Comparison of ENCODE assay signal across 14 cellular contexts in genomic region chr17:59752446-59752845, GRCh38. TPM values are rescaled to one million over a fixed set of nuclear protein-coding genes. Genes with fewer than 3 reads are reported as not detected.
A peak's percentile ranks its signal among the peaks of the same experiment; 100 is the strongest.
DNase-seq lines count a peak whose midpoint lies in the region; ATAC-seq, FAIRE-seq and TF ChIP-seq lines count a peak whose summit lies in the region.
"Had no signal": no experiment of that assay in that cellular context is flagged by ENCODE, and none has a peak within 500 bp of the region (broad histone marks: within the 10 kb centered on the region; RNA-seq: fewer than 3 reads in every experiment).

No MANE protein-coding gene starts in this region.

- H3K36me3 ChIP-seq in CD4-positive, CD25-positive, alpha-beta regulatory T cell (ENCODE audit: control insufficient read depth, insufficient read depth, low read length), result no peaks in the 10 kb centered on the region
- H3K36me3 ChIP-seq in HepG2 (replicated peaks in 1 of 2; ENCODE audit: control insufficient read depth in 1 of 2, insufficient read depth in 2 of 2, low read length in 2 of 2) (peaks cover 0 to 5% of the 10 kb centered on the region in 2 experiments; a peak in 1 of 5 replicates), tibial artery (no peaks in the 10 kb centered on the region), neural progenitor cell (no peaks in the 10 kb centered on the region)

- BruUV-seq in HepG2 (replicated peaks; lab: Mats Ljungman, UMichigan), result no TSS peak

- no peak for TF ChIP-seq RAD21 in HepG2 (CRISPR knock-in tag; IDR thresholded peaks at IDR 0.05)

- POLR2A ChIA-PET in activated CD8-positive, alpha-beta T cell treated with anti-CD3 and anti-CD28 coated beads for 36 hours (lab: Charles Lee), result interaction anchor here (0.5 to 8.9 kb wide), 11 partner anchors 11 to 283 kb away, joined by 3 to 443 read pairs (median 5); partner anchors contain the start of genes PTRH2, TUBD1 and VMP1
- POLR2A ChIA-PET in HepG2 (lab: Yijun Ruan, JAX), result interaction anchor here (6.1 to 6.8 kb wide), 2 partner anchors 34 to 91 kb away, joined by 124 to 400 read pairs; no protein-coding TSS in a partner anchor

- H3K4me3 ChIP-seq in CD4-positive, CD25-positive, alpha-beta regulatory T cell (ENCODE audit: low read depth, low read length), result peak overlapping the region; percentile 63
- H3K4me3 ChIP-seq in HepG2 (replicated peaks in 1 of 3; ENCODE audit: insufficient read depth in 1 of 3, low read depth in 2 of 3, low read length in 3 of 3), result no peak overlapping the region
- H3K4me3 ChIP-seq in tibial artery, result no peak overlapping the region
- H3K4me3 ChIP-seq in neural progenitor cell, result no peak overlapping the region
- H3K4me3 ChIP-seq: suprapubic skin had no signal

- H3K27me3 Mint-ChIP-seq in CD4-positive, CD25-positive, alpha-beta regulatory T cell, result no peaks in the 10 kb centered on the region
- no peaks in the 10 kb centered on the region for H3K27me3 Mint-ChIP-seq in activated CD8-positive, alpha-beta T cell treated with anti-CD3 and anti-CD28 coated beads for 36 hours
- no peaks in the 10 kb centered on the region for H3K27me3 Mint-ChIP-seq in neural progenitor cell (ENCODE audit: insufficient read depth, low read depth)

- no peak overlapping the region for H3K4me2 ChIP-seq in HepG2 (ENCODE audit: low read depth, low read length)
- H3K4me2 ChIP-seq in neural progenitor cell, result no peak overlapping the region

- no peak for TF ChIP-seq POLR2A in HepG2 (IDR thresholded peaks at IDR 0.05; ENCODE audit: insufficient read depth in 1 of 2, low read depth in 2 of 2, low read length in 2 of 2)

- no peaks in the 10 kb centered on the region for H3F3A ChIP-seq in neural progenitor cell (ENCODE audit: low read depth)

- peaks cover 25 to 56% (median 39%) of the 10 kb centered on the region in 4 donors for H3K4me1 Mint-ChIP-seq in CD4-positive, CD25-positive, alpha-beta regulatory T cell
- H3K4me1 Mint-ChIP-seq in activated CD8-positive, alpha-beta T cell treated with anti-CD3 and anti-CD28 coated beads for 36 hours (ENCODE audit: low read depth), result peaks cover 53% of the 10 kb centered on the region
- H3K4me1 Mint-ChIP-seq in neural progenitor cell, result peaks cover 20% of the 10 kb centered on the region

- H3K27me3 ChIP-seq in CD4-positive, CD25-positive, alpha-beta regulatory T cell (ENCODE audit: control insufficient read depth, insufficient read depth, low read length), result no peaks in the 10 kb centered on the region
- H3K27me3 ChIP-seq in HepG2 (ENCODE audit: control insufficient read depth in 1 of 2, insufficient read depth in 2 of 2, low read length in 2 of 2), result no peaks in the 10 kb centered on the region
- H3K27me3 ChIP-seq in tibial artery, result no peaks in the 10 kb centered on the region
- no peaks in the 10 kb centered on the region for H3K27me3 ChIP-seq in neural progenitor cell
- H3K27me3 ChIP-seq: suprapubic skin had no signal

- CTCF ChIA-PET in activated CD8-positive, alpha-beta T cell treated with anti-CD3 and anti-CD28 coated beads for 36 hours (lab: Charles Lee), result interaction anchor here (0.8 to 5.6 kb wide), 16 partner anchors 10 to 435 kb away, joined by 3 to 108 read pairs (median 4); partner anchors contain the start of genes PTRH2 and VMP1
- CTCF ChIA-PET in HepG2 (lab: Yijun Ruan, JAX; ENCODE audit: low intra/inter-chr PET ratio, low total read pairs), result interaction anchor here (2.5 to 4.0 kb wide), 3 partner anchors 86 to 107 kb away, joined by 15 to 30 read pairs (median 24); no protein-coding TSS in a partner anchor

- H3K79me2 ChIP-seq in HepG2 (ENCODE audit: insufficient read depth, low read length), result peaks cover 6% of the 10 kb centered on the region
- H3K79me2 ChIP-seq in neural progenitor cell (ENCODE audit: low read depth), result no peaks in the 10 kb centered on the region

- peak overlapping the region in 2 of 4 donors; percentile 4 to 65 for H3K4me3 Mint-ChIP-seq in CD4-positive, CD25-positive, alpha-beta regulatory T cell
- H3K4me3 Mint-ChIP-seq in activated CD8-positive, alpha-beta T cell treated with anti-CD3 and anti-CD28 coated beads for 36 hours, result no peak overlapping the region
- no peak overlapping the region for H3K4me3 Mint-ChIP-seq in neural progenitor cell

- ATAC-seq in CD4-positive, CD25-positive, alpha-beta regulatory T cell (ENCODE audit: low read depth in 2 of 2), result no peak
- ATAC-seq in GM21723 (IDR thresholded peaks at IDR 0.05; ENCODE audit: unreplicated experiment) (peak; percentile 11), HepG2 (no peak)
- no peak for ATAC-seq in activated CD8-positive, alpha-beta T cell treated with anti-CD3 and anti-CD28 coated beads for 36 hours
- ATAC-seq: right cardiac atrium had no signal

- H3K4me1 ChIP-seq in CD4-positive, CD25-positive, alpha-beta regulatory T cell (ENCODE audit: control insufficient read depth, insufficient read depth, low read length, poor library complexity, severe bottlenecking), result peaks cover 35% of the 10 kb centered on the region
- H3K4me1 ChIP-seq in HepG2 (ENCODE audit: insufficient read depth, low read length) (peaks cover 72% of the 10 kb centered on the region), tibial artery (peaks cover 0 to 36% (median 11%) of the 10 kb centered on the region in 4 donors), neural progenitor cell (no peaks in the 10 kb centered on the region)

- intact Hi-C loops in activated CD8-positive, alpha-beta T cell treated with anti-CD3 and anti-CD28 coated beads for 36 hours (cut with micrococcal nuclease), result loop anchor here (2.0 to 5.0 kb wide), 2 partner anchors 34 to 95 kb away; no protein-coding TSS in a partner anchor
- intact Hi-C loops in HepG2 (cut with micrococcal nuclease; ENCODE audit: unreplicated experiment) (loop anchor here (5.0 kb wide), 1 partner anchor 285 kb away; no protein-coding TSS in a partner anchor), tibial artery (cut with DNase I; ENCODE audit: low total_unique reads) (loop anchor here (2.0 kb wide), 1 partner anchor 86 kb away; no protein-coding TSS in a partner anchor)

- H4K20me1 ChIP-seq in HepG2 (ENCODE audit: insufficient read depth, low read length) (no peaks in the 10 kb centered on the region), neural progenitor cell (ENCODE audit: low read depth) (no peaks in the 10 kb centered on the region)

- H3K9ac ChIP-seq in HepG2 (ENCODE audit: insufficient read depth, low read depth, low read length) (no peak overlapping the region), neural progenitor cell (no peak overlapping the region)

- FAIRE-seq in HepG2 (lab: Jason Lieb, UNC), result no peak

- TF ChIP-seq CTCF in activated CD8-positive, alpha-beta T cell treated with anti-CD3 and anti-CD28 coated beads for 36 hours (IDR thresholded peaks at IDR 0.05), result no peak
- TF ChIP-seq CTCF in HepG2 (CRISPR knock-in tag; IDR thresholded peaks at IDR 0.05) (no peak), tibial artery (IDR thresholded peaks at IDR 0.05) (no peak), neural progenitor cell (IDR thresholded peaks at IDR 0.05) (no peak)

- H3K9me3 Mint-ChIP-seq in CD4-positive, CD25-positive, alpha-beta regulatory T cell, result no peaks in the 10 kb centered on the region
- H3K9me3 Mint-ChIP-seq in activated CD8-positive, alpha-beta T cell treated with anti-CD3 and anti-CD28 coated beads for 36 hours, result no peaks in the 10 kb centered on the region
- H3K9me3 Mint-ChIP-seq in neural progenitor cell, result no peaks in the 10 kb centered on the region

- peak overlapping the region; percentile 77 for H3K27ac ChIP-seq in CD4-positive, CD25-positive, alpha-beta regulatory T cell (ENCODE audit: insufficient read depth, low read length, poor library complexity, severe bottlenecking)
- H3K27ac ChIP-seq in HepG2 (ENCODE audit: extremely low read length, insufficient read depth, low read length), result peak overlapping the region; percentile 34
- H3K27ac ChIP-seq in tibial artery, result no peak overlapping the region
- no peak overlapping the region for H3K27ac ChIP-seq in neural progenitor cell
- H3K27ac ChIP-seq: suprapubic skin had no signal

- H3K9me3 ChIP-seq in CD4-positive, CD25-positive, alpha-beta regulatory T cell (ENCODE audit: control insufficient read depth in 2 of 2, low read length in 2 of 2), result no peaks in the 10 kb centered on the region
- H3K9me3 ChIP-seq in HepG2 (ENCODE audit: low read length) (no peaks in the 10 kb centered on the region), tibial artery (no peaks in the 10 kb centered on the region), neural progenitor cell (ENCODE audit: low read depth) (no peaks in the 10 kb centered on the region)
- H3K9me3 ChIP-seq: suprapubic skin had no signal

- no peak for DNase-seq in CD4-positive, CD25-positive, alpha-beta regulatory T cell
- DNase-seq in activated CD8-positive, alpha-beta T cell treated with anti-CD3 and anti-CD28 coated beads for 36 hours, result no peak
- DNase-seq in HepG2 (ENCODE audit: low spot score) (no peak), tibial artery (no peak), neural progenitor cell (ENCODE audit: low spot score) (no peak), HuH-7 (ENCODE audit: low spot score) (no peak)
- DNase-seq: activated CD4-positive, alpha-beta T cell treated with anti-CD3 and anti-CD28 coated beads, Interleukin-2, amount 50 U/mL, for 4 hours; amniotic stem cell; foreskin melanocyte; Kasumi-1; NCI-H1930; right cardiac atrium had no signal

- peak overlapping the region; percentile 71 to 84 (median 78) for H3K27ac Mint-ChIP-seq in CD4-positive, CD25-positive, alpha-beta regulatory T cell
- peak overlapping the region; percentile 84 for H3K27ac Mint-ChIP-seq in activated CD8-positive, alpha-beta T cell treated with anti-CD3 and anti-CD28 coated beads for 36 hours
- H3K27ac Mint-ChIP-seq in neural progenitor cell, result no peak overlapping the region

- in situ Hi-C loops in HepG2 (cut with HindIII; ENCODE audit: extremely low pct_ligation_motif_present, low pct_unique_long_range_greater_than_20kb), result no loop called here

- no peak overlapping the region for H2AFZ ChIP-seq in HepG2 (ENCODE audit: low read length)
- no peak overlapping the region for H2AFZ ChIP-seq in neural progenitor cell (replicated peaks)

- peaks cover 10% of the 10 kb centered on the region for H3K36me3 Mint-ChIP-seq in CD4-positive, CD25-positive, alpha-beta regulatory T cell
- peaks cover 20% of the 10 kb centered on the region for H3K36me3 Mint-ChIP-seq in activated CD8-positive, alpha-beta T cell treated with anti-CD3 and anti-CD28 coated beads for 36 hours (ENCODE audit: low read depth)
- H3K36me3 Mint-ChIP-seq in neural progenitor cell, result no peaks in the 10 kb centered on the region

- TF ChIP-seq EP300 in HepG2 (IDR thresholded peaks at IDR 0.05; ENCODE audit: low read depth in 2 of 2, low read length in 2 of 2) (no peak), HepG2 (CRISPR knock-in tag; IDR thresholded peaks at IDR 0.05; ENCODE audit: borderline replicate concordance) (no peak)

RNA-seq across cellular contexts. Expression of gene VMP1, which starts 45.0 kb away (rescaled TPM):
- 238 TPM for total RNA-seq in CD4-positive, CD25-positive, alpha-beta regulatory T cell
- polyA plus RNA-seq in CD4-positive, CD25-positive, alpha-beta regulatory T cell, result 10 to 100 TPM; 50.3 to 84.2 (median 65.6) TPM
- 100 to 1,000 TPM; 239 to 248 TPM for total RNA-seq in activated CD8-positive, alpha-beta T cell treated with anti-CD3 and anti-CD28 coated beads for 36 hours
- total RNA-seq in HepG2 (2016; rRNA removed; fragmentation: Illumina TruSeq; extraction: Trizol), result 80.3 and 186 TPM in 2 replicates
- total RNA-seq in HepG2 (2016; cell fraction: cytosol; rRNA removed; fragmentation: Illumina TruSeq; extraction: Trizol; ENCODE audit: low read depth), result 81.7 and 81.9 TPM in 2 replicates
- total RNA-seq in HepG2 (2016; cell fraction: insoluble cytoplasmic fraction; rRNA removed; fragmentation: Illumina TruSeq; extraction: Trizol), result 87.6 and 200 TPM in 2 replicates
- total RNA-seq in HepG2 (2016; cell fraction: membrane; rRNA removed; fragmentation: Illumina TruSeq; extraction: Trizol), result 64.7 and 72.7 TPM in 2 replicates
- total RNA-seq in HepG2 (2016; cell fraction: nucleus; rRNA removed; fragmentation: Illumina TruSeq; extraction: Trizol), result 414 and 436 TPM in 2 replicates
- 262 and 271 TPM in 2 replicates for polyA plus RNA-seq in HepG2 (2011; rRNA removed)
- 66.8 and 107 TPM in 2 replicates for polyA plus RNA-seq in HepG2 (2011; cell fraction: cytosol; rRNA removed)
- polyA plus RNA-seq in HepG2 (2011; cell fraction: nucleus; rRNA removed), result 244 and 352 TPM in 2 replicates
- polyA plus RNA-seq in HepG2 (2012), result 151 and 169 TPM in 2 replicates
- polyA plus RNA-seq in HepG2 (2016; cell fraction: cytosol; fragmentation: Illumina TruSeq; extraction: Trizol; ENCODE audit: low read depth), result 21.0 and 21.9 TPM in 2 replicates
- 78.4 and 81.5 TPM in 2 replicates for polyA plus RNA-seq in HepG2 (2016; cell fraction: insoluble cytoplasmic fraction; fragmentation: Illumina TruSeq; extraction: Trizol; ENCODE audit: low read depth)
- polyA plus RNA-seq in HepG2 (2016; cell fraction: membrane; fragmentation: Illumina TruSeq; extraction: Trizol; ENCODE audit: low read depth), result 34.4 and 38.6 TPM in 2 replicates
- polyA plus RNA-seq in HepG2 (2016; cell fraction: nucleus; fragmentation: Illumina TruSeq; extraction: Trizol; ENCODE audit: insufficient read depth, low read depth), result 277 and 292 TPM in 2 replicates
- polyA minus RNA-seq in HepG2 (2011; rRNA and poly(A)+ RNA removed; ENCODE audit: low replicate concordance), result 294 and 406 TPM in 2 replicates
- polyA minus RNA-seq in HepG2 (2011; cell fraction: cytosol; rRNA and poly(A)+ RNA removed), result 134 and 182 TPM in 2 replicates
- polyA minus RNA-seq in HepG2 (2011; cell fraction: nucleus; rRNA and poly(A)+ RNA removed), result 788 and 1,143 TPM in 2 replicates
- total RNA-seq in neural progenitor cell (ENCODE audit: low replicate concordance), result 62.1 and 64.8 TPM in 2 replicates

RNA-seq across cellular contexts. Expression of gene PTRH2, which starts 45.2 kb away (rescaled TPM):
- total RNA-seq in CD4-positive, CD25-positive, alpha-beta regulatory T cell, result 8.4 TPM
- polyA plus RNA-seq in CD4-positive, CD25-positive, alpha-beta regulatory T cell, result 10 to 100 TPM; 16.2 to 23.2 (median 21.4) TPM
- 10 to 100 TPM; 34.2 to 37.4 TPM for total RNA-seq in activated CD8-positive, alpha-beta T cell treated with anti-CD3 and anti-CD28 coated beads for 36 hours
- total RNA-seq in HepG2 (2016; rRNA removed; fragmentation: Illumina TruSeq; extraction: Trizol) (48.7 and 67.7 TPM in 2 replicates), neural progenitor cell (ENCODE audit: low replicate concordance) (15.3 and 17.6 TPM in 2 replicates)
- total RNA-seq in HepG2 (2016; cell fraction: cytosol; rRNA removed; fragmentation: Illumina TruSeq; extraction: Trizol; ENCODE audit: low read depth), result 24.5 and 30.9 TPM in 2 replicates
- 43.2 and 68.2 TPM in 2 replicates for total RNA-seq in HepG2 (2016; cell fraction: insoluble cytoplasmic fraction; rRNA removed; fragmentation: Illumina TruSeq; extraction: Trizol)
- total RNA-seq in HepG2 (2016; cell fraction: membrane; rRNA removed; fragmentation: Illumina TruSeq; extraction: Trizol), result 26.1 and 28.8 TPM in 2 replicates
- total RNA-seq in HepG2 (2016; cell fraction: nucleus; rRNA removed; fragmentation: Illumina TruSeq; extraction: Trizol), result 57.2 and 59.6 TPM in 2 replicates
- 73.6 and 83.3 TPM in 2 replicates for polyA plus RNA-seq in HepG2 (2011; rRNA removed)
- polyA plus RNA-seq in HepG2 (2011; cell fraction: cytosol; rRNA removed), result 52.4 and 80.1 TPM in 2 replicates
- polyA plus RNA-seq in HepG2 (2011; cell fraction: nucleus; rRNA removed), result 24.3 and 32.5 TPM in 2 replicates
- 61.8 and 70.1 TPM in 2 replicates for polyA plus RNA-seq in HepG2 (2012)
- 19.3 and 20.0 TPM in 2 replicates for polyA plus RNA-seq in HepG2 (2016; cell fraction: cytosol; fragmentation: Illumina TruSeq; extraction: Trizol; ENCODE audit: low read depth)
- 49.4 and 52.0 TPM in 2 replicates for polyA plus RNA-seq in HepG2 (2016; cell fraction: insoluble cytoplasmic fraction; fragmentation: Illumina TruSeq; extraction: Trizol; ENCODE audit: low read depth)
- 19.4 and 21.2 TPM in 2 replicates for polyA plus RNA-seq in HepG2 (2016; cell fraction: membrane; fragmentation: Illumina TruSeq; extraction: Trizol; ENCODE audit: low read depth)
- polyA plus RNA-seq in HepG2 (2016; cell fraction: nucleus; fragmentation: Illumina TruSeq; extraction: Trizol; ENCODE audit: insufficient read depth, low read depth), result 111 and 117 TPM in 2 replicates
- 40.8 and 45.5 TPM in 2 replicates for polyA minus RNA-seq in HepG2 (2011; rRNA and poly(A)+ RNA removed; ENCODE audit: low replicate concordance)
- polyA minus RNA-seq in HepG2 (2011; cell fraction: cytosol; rRNA and poly(A)+ RNA removed), result 17.2 and 20.3 TPM in 2 replicates
- 31.4 and 37.7 TPM in 2 replicates for polyA minus RNA-seq in HepG2 (2011; cell fraction: nucleus; rRNA and poly(A)+ RNA removed)

Comparison
In these comparisons a context has a peak if more than half of its experiments do, and no peak if none do; other contexts are left out.
1. H3K27ac ChIP-seq: peak in CD4-positive, CD25-positive, alpha-beta regulatory T cell (single experiment) and HepG2 (single experiment); none in tibial artery (0 of 2) and neural progenitor cell (single experiment).